ENCODE assay signal across 3 cellular contexts in the genomic region with DNA sequence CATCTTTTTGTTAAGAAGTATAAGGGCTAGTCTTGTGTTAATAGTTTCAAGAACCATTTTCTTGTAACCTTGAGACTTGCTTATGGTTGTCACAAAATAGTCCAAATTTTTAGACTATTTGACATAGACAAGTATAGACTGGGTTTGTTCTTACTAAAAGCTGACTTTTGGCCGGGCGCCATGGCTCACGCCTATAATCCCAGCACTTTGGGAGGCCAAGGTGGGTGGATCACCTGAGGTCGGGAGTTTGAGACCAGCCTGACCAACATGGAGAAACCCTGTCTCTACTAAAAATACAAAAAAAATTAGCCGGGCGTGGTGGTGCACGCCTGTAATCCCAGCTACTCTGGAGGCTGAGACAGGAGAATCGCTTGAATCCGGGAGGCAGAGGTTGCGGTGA. TPM values are rescaled to one million over a fixed set of nuclear protein-coding genes. Genes with fewer than 3 reads are reported as not detected.
"Had no signal": no experiment of that assay in that cellular context is flagged by ENCODE, and none has a peak within 500 bp of the region (broad histone marks: within the 10 kb centered on the region; RNA-seq: fewer than 3 reads in every experiment).

No MANE protein-coding gene starts in this region.

RNA-seq across cellular contexts. Expression of gene ROR2, which starts 51.9 kb away (rescaled TPM):
- total RNA-seq: LHCN-M2, PC-9, SJCRH30 had no signal
